In the genomic region with DNA sequence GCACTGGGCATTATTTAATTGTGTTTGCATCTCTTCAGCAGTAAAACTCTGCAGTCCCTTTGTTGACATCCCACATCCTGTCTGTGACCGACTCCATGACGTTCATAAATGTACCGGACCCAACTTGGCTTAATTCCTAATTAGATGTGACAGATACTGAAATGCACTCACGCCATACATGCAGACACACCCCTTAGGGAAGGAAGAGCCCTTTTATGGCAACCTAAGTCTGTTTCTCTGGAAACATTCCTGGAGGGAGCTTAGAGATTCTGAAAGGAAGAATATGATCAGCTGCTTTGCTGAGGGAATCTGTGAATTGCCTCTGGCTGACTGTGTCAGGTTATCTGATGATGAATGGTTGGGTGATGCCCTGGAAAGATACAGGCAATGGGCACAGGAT, we compare ENCODE assay signal across 1 cellular context.
TF ChIP-seq lines count a peak whose summit lies in the region.

No MANE protein-coding gene starts in this region.

TF ChIP-seq in IMR-90, 13 proteins besides CTCF, POLR2A, EP300 and RAD21:
- TF ChIP-seq RFX5 (IDR thresholded peaks at IDR 0.05; ENCODE audit: low read depth, low read length): no peak
